11 cellular contexts compared by ENCODE assay signal in the genomic region with DNA sequence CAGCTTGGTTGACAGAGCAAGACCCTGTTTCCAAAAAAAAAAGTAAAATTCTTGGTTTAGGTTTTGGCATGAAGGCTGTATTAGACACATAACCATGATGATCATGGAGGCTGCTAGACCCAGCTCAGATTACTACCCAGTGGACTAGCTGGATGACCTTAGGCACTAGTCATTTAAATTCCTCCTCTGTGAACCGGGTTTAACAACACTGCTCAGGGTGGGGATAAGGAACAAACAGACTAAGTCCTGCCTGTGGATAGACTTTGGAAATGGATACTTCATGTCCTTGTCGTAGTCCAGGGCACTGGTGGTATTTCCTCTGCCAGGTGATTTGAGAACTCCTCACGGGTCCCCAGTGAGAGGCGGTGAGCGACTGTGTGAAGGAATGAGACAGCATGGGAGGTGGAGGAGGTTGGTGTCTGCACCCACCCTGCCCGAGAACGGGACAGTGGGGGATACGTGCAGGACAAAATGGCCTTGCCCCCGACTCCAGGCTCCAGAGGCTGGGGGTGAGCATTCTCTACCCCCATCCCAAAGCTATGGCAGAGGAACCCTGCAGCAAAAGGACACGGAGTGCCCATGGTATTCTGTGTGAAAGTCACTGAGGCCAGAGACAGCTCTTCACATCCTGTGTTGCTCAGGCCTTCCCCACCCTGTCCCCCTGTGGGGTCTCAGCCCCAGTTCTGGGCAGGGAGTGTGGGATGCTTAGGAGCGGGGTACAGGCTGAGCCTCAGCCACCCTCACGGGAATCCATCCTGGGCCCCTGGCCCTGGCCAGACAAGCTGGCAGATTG.
DNase-seq lines count a peak whose midpoint lies in the region; ATAC-seq, FAIRE-seq and TF ChIP-seq lines count a peak whose summit lies in the region.
"Had no signal": no experiment of that assay in that cellular context is flagged by ENCODE, and none has a peak within 500 bp of the region (broad histone marks: within the 10 kb centered on the region; RNA-seq: fewer than 3 reads in every experiment).

No MANE protein-coding gene starts in this region.

- no peak for FAIRE-seq in HepG2 (lab: Jason Lieb, UNC)
- FAIRE-seq: A549 had no signal

- H3K14ac ChIP-seq in neuronal stem cell (ENCODE audit: low read length): peak overlapping the region; percentile 23

- H4K91ac ChIP-seq in neuronal stem cell (ENCODE audit: low read depth, low read length, poor library complexity): peak overlapping the region; percentile 5

- TF ChIP-seq CTCF in HepG2 (CRISPR knock-in tag; IDR thresholded peaks at IDR 0.05): no peak
- TF ChIP-seq CTCF in right lobe of liver (IDR thresholded peaks at IDR 0.05): no peak
- no peak for TF ChIP-seq CTCF in heart left ventricle (IDR thresholded peaks at IDR 0.05)

- no peaks in the 10 kb centered on the region for H3K9me3 ChIP-seq in HepG2 (ENCODE audit: low read length)
- no peaks in the 10 kb centered on the region for H3K9me3 ChIP-seq in right lobe of liver
- no peaks in the 10 kb centered on the region for H3K9me3 ChIP-seq in heart left ventricle
- H3K9me3 ChIP-seq in neuronal stem cell (replicated peaks in 1 of 2; ENCODE audit: control insufficient read depth in 2 of 2, insufficient read depth in 1 of 2, low read depth in 1 of 2, low read length in 2 of 2): no peaks in the 10 kb centered on the region
- H3K9me3 ChIP-seq in aorta (ENCODE audit: control insufficient read depth, low read length): no peaks in the 10 kb centered on the region
- H3K9me3 ChIP-seq: A549 had no signal

- 16% methylated on average over 8 of the region's 12 CpGs for WGBS in HepG2 (ENCODE audit: low lambda C conversion rate)
- WGBS in right lobe of liver (ENCODE audit: insufficient coverage, low coverage, low lambda C conversion rate, missing lambda C conversion rate): 63% methylated on average over 6 of the region's 12 CpGs
- 40 to 56% (median 42%) methylated on average over 11 to 12 of the region's 12 CpGs for WGBS in heart left ventricle, 4 donors
- no CpG with 5 or more reads among the region's 12 CpGs for WGBS in neuronal stem cell (ENCODE audit: extremely low coverage in 2 of 2, insufficient read length in 2 of 2, insufficient replicate concordance in 1 of 2), 2 donors
- 65% methylated on average over 12 of the region's 12 CpGs for WGBS in aorta, 2 donors

- DNase-seq in HepG2 (ENCODE audit: low spot score) (no peak), right lobe of liver (no peak), heart left ventricle (no peak), neuronal stem cell (ENCODE audit: low spot score) (no peak), aorta (peak in 1 of 2 donors; percentile 12)
- DNase-seq in stimulated activated naive CD8-positive, alpha-beta T cell treated with anti-CD3 and anti-CD28 coated beads, Interleukin-15, amount 100 ng/mL, for 72 hours: no peak
- no peak for DNase-seq in stimulated activated CD4-positive, alpha-beta T cell treated with anti-CD3 and anti-CD28 coated beads, Interleukin-4, amount 100 ng/mL, for 4 hours
- DNase-seq: activated CD8-positive, alpha-beta memory T cell treated with anti-CD3 and anti-CD28 coated beads, Interleukin-2, amount 50 U/mL, for 48 hours had no signal

- CTCF ChIA-PET in HepG2 (lab: Yijun Ruan, JAX; ENCODE audit: low intra/inter-chr PET ratio, low total read pairs): no interaction called here

- BruUV-seq in HepG2 (replicated peaks; lab: Mats Ljungman, UMichigan): no TSS peak

- TF ChIP-seq POLR2A in HepG2 (IDR thresholded peaks at IDR 0.05; ENCODE audit: insufficient read depth in 1 of 2, low read depth in 2 of 2, low read length in 2 of 2) (no peak), right lobe of liver (IDR thresholded peaks at IDR 0.05) (no peak), heart left ventricle (IDR thresholded peaks at IDR 0.05) (no peak)

- in situ Hi-C loops in HepG2 (cut with HindIII; ENCODE audit: extremely low pct_ligation_motif_present, low pct_unique_long_range_greater_than_20kb): no loop called here

- TF ChIP-seq RAD21 in HepG2 (CRISPR knock-in tag; IDR thresholded peaks at IDR 0.05): no peak

- H3K79me2 ChIP-seq in HepG2 (ENCODE audit: insufficient read depth, low read length): no peaks in the 10 kb centered on the region

- no peak overlapping the region for H3K27ac ChIP-seq in HepG2 (ENCODE audit: extremely low read length, insufficient read depth, low read length)
- peak overlapping the region in 1 of 3 donors; percentile 22 for H3K27ac ChIP-seq in right lobe of liver
- H3K27ac ChIP-seq in heart left ventricle: peak overlapping the region in 11 of 12 donors; percentile 48 to 87 (median 74)
- H3K27ac ChIP-seq in neuronal stem cell (replicated peaks; ENCODE audit: low read length): peak overlapping the region; percentile 9
- H3K27ac ChIP-seq in aorta (ENCODE audit: low read depth in 1 of 2, low read length in 2 of 2): no peak overlapping the region

- intact Hi-C loops in HepG2 (cut with micrococcal nuclease; ENCODE audit: unreplicated experiment) (no loop called here), right lobe of liver (cut with DNase I) (no loop called here), heart left ventricle (cut with DNase I) (no loop called here), aorta (cut with DNase I) (no loop called here)

- no peak overlapping the region for H2BK120ac ChIP-seq in neuronal stem cell (ENCODE audit: low read depth, low read length)

- no peaks in the 10 kb centered on the region for H3K9me3 Mint-ChIP-seq in stimulated activated naive CD8-positive, alpha-beta T cell treated with anti-CD3 and anti-CD28 coated beads, Interleukin-15, amount 100 ng/mL, for 72 hours

- peak overlapping the region; percentile 12 for H3K23ac ChIP-seq in neuronal stem cell (ENCODE audit: low read depth, low read length, poor library complexity)

- H3K27me3 Mint-ChIP-seq in stimulated activated naive CD8-positive, alpha-beta T cell treated with anti-CD3 and anti-CD28 coated beads, Interleukin-15, amount 100 ng/mL, for 72 hours: no peaks in the 10 kb centered on the region

- H3K4me3 ChIP-seq in HepG2 (replicated peaks in 1 of 3; ENCODE audit: insufficient read depth in 1 of 3, low read depth in 2 of 3, low read length in 3 of 3): no peak overlapping the region
- no peak overlapping the region for H3K4me3 ChIP-seq in right lobe of liver
- H3K4me3 ChIP-seq in heart left ventricle: no peak overlapping the region
- no peak overlapping the region for H3K4me3 ChIP-seq in neuronal stem cell (ENCODE audit: low read length in 2 of 2)
- H3K4me3 ChIP-seq in aorta (ENCODE audit: low read length in 2 of 2): no peak overlapping the region
- H3K4me3 ChIP-seq: A549, skin epidermis had no signal

- H4K8ac ChIP-seq in neuronal stem cell (ENCODE audit: low read depth, low read length): no peak overlapping the region

- H4K20me1 ChIP-seq in HepG2 (ENCODE audit: insufficient read depth, low read length): no peaks in the 10 kb centered on the region

- no peak overlapping the region for H3K4me2 ChIP-seq in HepG2 (ENCODE audit: low read depth, low read length)
- H3K4me2 ChIP-seq in neuronal stem cell (ENCODE audit: insufficient read depth, low read length, poor library complexity, severe bottlenecking): no peak overlapping the region
- H3K4me2 ChIP-seq: A549 had no signal

- peaks cover 91% of the 10 kb centered on the region for H3K4me1 Mint-ChIP-seq in stimulated activated naive CD8-positive, alpha-beta T cell treated with anti-CD3 and anti-CD28 coated beads, Interleukin-15, amount 100 ng/mL, for 72 hours

- peak overlapping the region; percentile 91 for H2BK15ac ChIP-seq in neuronal stem cell (ENCODE audit: low read length)

- peak overlapping the region; percentile 13 for H3K4ac ChIP-seq in neuronal stem cell (ENCODE audit: low read length)

- no peaks in the 10 kb centered on the region for H3K36me3 ChIP-seq in HepG2 (replicated peaks in 1 of 2; ENCODE audit: control insufficient read depth in 1 of 2, insufficient read depth in 2 of 2, low read length in 2 of 2)
- no peaks in the 10 kb centered on the region for H3K36me3 ChIP-seq in right lobe of liver
- no peaks in the 10 kb centered on the region for H3K36me3 ChIP-seq in heart left ventricle
- no peaks in the 10 kb centered on the region for H3K36me3 ChIP-seq in neuronal stem cell (replicated peaks in 1 of 2; ENCODE audit: control insufficient read depth in 2 of 2, insufficient read depth in 2 of 2, low read length in 2 of 2)
- no peaks in the 10 kb centered on the region for H3K36me3 ChIP-seq in aorta (ENCODE audit: control insufficient read depth in 1 of 2, insufficient read depth in 2 of 2, low read length in 1 of 2)

- H2AK5ac ChIP-seq in neuronal stem cell (ENCODE audit: low read depth, low read length): peak overlapping the region; percentile 57

- H3K79me1 ChIP-seq in neuronal stem cell (ENCODE audit: low read depth, low read length): no peaks in the 10 kb centered on the region

- H3K4me3 Mint-ChIP-seq in stimulated activated naive CD8-positive, alpha-beta T cell treated with anti-CD3 and anti-CD28 coated beads, Interleukin-15, amount 100 ng/mL, for 72 hours: no peak overlapping the region

- peak overlapping the region; percentile 87 for H3K18ac ChIP-seq in neuronal stem cell (ENCODE audit: low read length)

- H2BK12ac ChIP-seq in neuronal stem cell (ENCODE audit: low read length): peak overlapping the region; percentile 67

- no peak overlapping the region for H2AFZ ChIP-seq in HepG2 (ENCODE audit: low read length)
- H2AFZ ChIP-seq in neuronal stem cell (ENCODE audit: low read length): peak overlapping the region; percentile 57

- ATAC-seq in HepG2 (peak; percentile 19), right lobe of liver (no peak), heart left ventricle (peak in 2 of 4 donors; percentile 6 to 9), aorta (ENCODE audit: low FRiP score) (peak; percentile 3), HG03521 (IDR thresholded peaks at IDR 0.05; ENCODE audit: unreplicated experiment) (no peak)
- ATAC-seq in stimulated activated naive CD8-positive, alpha-beta T cell treated with anti-CD3 and anti-CD28 coated beads, Interleukin-15, amount 100 ng/mL, for 72 hours: no peak

- no peak overlapping the region for H2BK5ac ChIP-seq in neuronal stem cell (ENCODE audit: low read length)

- TF ChIP-seq EP300 in HepG2 (IDR thresholded peaks at IDR 0.05; ENCODE audit: low read depth in 2 of 2, low read length in 2 of 2): no peak
- TF ChIP-seq EP300 in HepG2 (CRISPR knock-in tag; IDR thresholded peaks at IDR 0.05; ENCODE audit: borderline replicate concordance): no peak

- H3K4me1 ChIP-seq in HepG2 (ENCODE audit: insufficient read depth, low read length) (peaks cover 15% of the 10 kb centered on the region), right lobe of liver (peaks cover 0 to 20% (median 3%) of the 10 kb centered on the region in 4 donors), heart left ventricle (peaks cover 6 to 50% (median 29%) of the 10 kb centered on the region in 12 donors), neuronal stem cell (ENCODE audit: control insufficient read depth in 2 of 2, insufficient read depth in 1 of 2, low read depth in 1 of 2, low read length in 2 of 2) (peaks cover 31 to 35% of the 10 kb centered on the region in 2 donors), aorta (ENCODE audit: control insufficient read depth in 1 of 2, insufficient read depth in 2 of 2, low read length in 2 of 2) (no peaks in the 10 kb centered on the region)

- H3K9ac ChIP-seq in HepG2 (ENCODE audit: insufficient read depth, low read depth, low read length) (no peak overlapping the region), neuronal stem cell (ENCODE audit: low read depth, low read length, poor library complexity) (peak overlapping the region; percentile 32)

- peaks cover 2 to 25% of the 10 kb centered on the region in 2 experiments; a peak in 4 of 5 replicates for H3K27me3 ChIP-seq in HepG2 (ENCODE audit: control insufficient read depth in 1 of 2, insufficient read depth in 2 of 2, low read length in 2 of 2)
- H3K27me3 ChIP-seq in right lobe of liver: no peaks in the 10 kb centered on the region
- H3K27me3 ChIP-seq in heart left ventricle: no peaks in the 10 kb centered on the region
- no peaks in the 10 kb centered on the region for H3K27me3 ChIP-seq in neuronal stem cell (ENCODE audit: control insufficient read depth in 3 of 3, insufficient read depth in 3 of 3, low read depth in 1 of 3, low read length in 3 of 3)
- no peaks in the 10 kb centered on the region for H3K27me3 ChIP-seq in aorta (ENCODE audit: control insufficient read depth in 1 of 2, insufficient read depth in 2 of 2, low read length in 1 of 2)

- POLR2A ChIA-PET in HepG2 (lab: Yijun Ruan, JAX): no interaction called here

- peak overlapping the region in 1 of 2 donors; percentile 91 for H3K27ac Mint-ChIP-seq in stimulated activated naive CD8-positive, alpha-beta T cell treated with anti-CD3 and anti-CD28 coated beads, Interleukin-15, amount 100 ng/mL, for 72 hours

Comparison
In these comparisons a context has a peak if more than half of its experiments do, and no peak if none do; other contexts are left out.
1. ATAC-seq: peak in HepG2 (single experiment) and aorta (single experiment); none in right lobe of liver (0 of 4), stimulated activated naive CD8-positive, alpha-beta T cell treated with anti-CD3 and anti-CD28 coated beads, Interleukin-15, amount 100 ng/mL, for 72 hours (single experiment) and HG03521 (single experiment).
2. H3K27ac ChIP-seq: peak in heart left ventricle (11 of 12) and neuronal stem cell (single experiment); none in HepG2 (single experiment) and aorta (0 of 2).